Comparison of ENCODE assay signal across 9 cellular contexts in the genomic region with DNA sequence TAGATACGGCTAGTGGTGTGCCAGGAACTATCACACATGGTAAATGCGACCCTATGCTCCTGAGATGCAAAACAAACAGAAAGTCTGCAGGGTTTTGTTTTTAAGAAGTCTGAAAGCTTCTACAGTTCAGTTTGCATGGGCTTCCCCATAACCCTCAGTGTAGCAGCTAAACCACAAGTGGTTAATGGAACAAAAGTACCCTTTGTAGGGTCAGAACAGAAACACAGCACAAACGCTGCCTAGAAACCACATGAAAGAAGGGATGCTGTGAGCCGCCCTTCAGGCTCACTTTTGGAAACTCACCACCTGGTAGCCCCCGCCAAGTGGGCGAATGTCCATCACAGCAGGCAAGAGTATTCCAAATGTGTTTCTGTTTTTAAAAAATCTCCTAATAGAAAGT. TPM values are rescaled to one million over a fixed set of nuclear protein-coding genes. Genes with fewer than 3 reads are reported as not detected.
DNase-seq lines count a peak whose midpoint lies in the region; ATAC-seq lines count a peak whose summit lies in the region.
"Had no signal": no experiment of that assay in that cellular context is flagged by ENCODE, and none has a peak within 500 bp of the region (broad histone marks: within the 10 kb centered on the region; RNA-seq: fewer than 3 reads in every experiment).

No MANE protein-coding gene starts in this region.

- H3K27ac Mint-ChIP-seq in activated CD4-positive, alpha-beta T cell treated with anti-CD3 and anti-CD28 coated beads for 36 hours, result no peak overlapping the region
- H3K27ac Mint-ChIP-seq in activated CD8-positive, alpha-beta T cell treated with anti-CD3 and anti-CD28 coated beads, Interleukin-2, amount 10 ng/mL, durations not matched to agents 7 days and 5 days, result peak overlapping the region; percentile 62
- H3K27ac Mint-ChIP-seq in stimulated activated naive B cell treated with anti-CD40 and anti-IgM and Interleukin-4, amounts not matched to agents 10 μg/mL and 1 μg/mL and 100 μg/mL, for 72 hours, result no peak overlapping the region

- no peak overlapping the region for H3K4me3 Mint-ChIP-seq in activated CD4-positive, alpha-beta T cell treated with anti-CD3 and anti-CD28 coated beads for 36 hours
- peak overlapping the region; percentile 42 for H3K4me3 Mint-ChIP-seq in activated CD8-positive, alpha-beta T cell treated with anti-CD3 and anti-CD28 coated beads, Interleukin-2, amount 10 ng/mL, durations not matched to agents 7 days and 5 days
- no peak overlapping the region for H3K4me3 Mint-ChIP-seq in stimulated activated naive B cell treated with anti-CD40 and anti-IgM and Interleukin-4, amounts not matched to agents 10 μg/mL and 1 μg/mL and 100 μg/mL, for 72 hours

- intact Hi-C loops in activated CD4-positive, alpha-beta T cell treated with anti-CD3 and anti-CD28 coated beads for 36 hours (cut with DNase I, micrococcal nuclease), result no loop called here

- POLR2A ChIA-PET in activated CD4-positive, alpha-beta T cell treated with anti-CD3 and anti-CD28 coated beads for 36 hours (lab: Charles Lee), result interaction anchor here (0.6 kb wide), 1 partner anchor 19 kb away, joined by 3 read pairs; no protein-coding TSS in a partner anchor
- POLR2A ChIA-PET in activated CD8-positive, alpha-beta T cell treated with anti-CD3 and anti-CD28 coated beads, Interleukin-2, amount 10 ng/mL, durations not matched to agents 7 days and 5 days (lab: Charles Lee), result no interaction called here

- no peaks in the 10 kb centered on the region for H3K9me3 Mint-ChIP-seq in activated CD4-positive, alpha-beta T cell treated with anti-CD3 and anti-CD28 coated beads for 36 hours (ENCODE audit: low read depth)
- H3K9me3 Mint-ChIP-seq in activated CD8-positive, alpha-beta T cell treated with anti-CD3 and anti-CD28 coated beads, Interleukin-2, amount 10 ng/mL, durations not matched to agents 7 days and 5 days (ENCODE audit: insufficient read depth), result no peaks in the 10 kb centered on the region
- no peaks in the 10 kb centered on the region for H3K9me3 Mint-ChIP-seq in stimulated activated naive B cell treated with anti-CD40 and anti-IgM and Interleukin-4, amounts not matched to agents 10 μg/mL and 1 μg/mL and 100 μg/mL, for 72 hours

- peaks cover 20% of the 10 kb centered on the region for H3K4me1 Mint-ChIP-seq in activated CD4-positive, alpha-beta T cell treated with anti-CD3 and anti-CD28 coated beads for 36 hours
- H3K4me1 Mint-ChIP-seq in activated CD8-positive, alpha-beta T cell treated with anti-CD3 and anti-CD28 coated beads, Interleukin-2, amount 10 ng/mL, durations not matched to agents 7 days and 5 days (ENCODE audit: low read depth), result peaks cover 54% of the 10 kb centered on the region
- peaks cover 11 to 32% of the 10 kb centered on the region in 2 donors for H3K4me1 Mint-ChIP-seq in stimulated activated naive B cell treated with anti-CD40 and anti-IgM and Interleukin-4, amounts not matched to agents 10 μg/mL and 1 μg/mL and 100 μg/mL, for 72 hours

- peak; percentile 56 for ATAC-seq in activated CD4-positive, alpha-beta T cell treated with anti-CD3 and anti-CD28 coated beads for 36 hours
- ATAC-seq in HG02981 (IDR thresholded peaks at IDR 0.05; ENCODE audit: unreplicated experiment), result peak; percentile 93
- peak; percentile 89 for ATAC-seq in activated CD8-positive, alpha-beta T cell treated with anti-CD3 and anti-CD28 coated beads, Interleukin-2, amount 10 ng/mL, durations not matched to agents 7 days and 5 days
- ATAC-seq in stimulated activated naive B cell treated with anti-CD40 and anti-IgM and Interleukin-4, amounts not matched to agents 10 μg/mL and 1 μg/mL and 100 μg/mL, for 72 hours (replicated peaks), result peak; percentile 89 to 95
- ATAC-seq: A549 had no signal

- peak; percentile 30 for DNase-seq in activated CD4-positive, alpha-beta T cell treated with anti-CD3 and anti-CD28 coated beads for 36 hours
- DNase-seq in activated CD4-positive, alpha-beta T cell treated with anti-CD3 and anti-CD28 coated beads, Interleukin-2, amount 50 U/mL, for 1 hour, result no peak
- DNase-seq in activated CD8-positive, alpha-beta T cell treated with anti-CD3 and anti-CD28 coated beads, Interleukin-2, amount 10 ng/mL, durations not matched to agents 7 days and 5 days, result peak; percentile 53
- peak; percentile 11 for DNase-seq in stimulated activated naive B cell treated with anti-CD40 and anti-IgM and Interleukin-4, amounts not matched to agents 10 μg/mL and 1 μg/mL and 100 μg/mL, for 72 hours
- no peak for DNase-seq in germinal center (ENCODE audit: low spot score)
- no peak for DNase-seq in stimulated activated CD4-positive, alpha-beta T cell treated with anti-CD3 and anti-CD28 coated beads, Interleukin-2, amount 100 ng/mL, for 24 hours
- DNase-seq in EL, result no peak

- no peaks in the 10 kb centered on the region for H3K27me3 Mint-ChIP-seq in activated CD4-positive, alpha-beta T cell treated with anti-CD3 and anti-CD28 coated beads for 36 hours
- H3K27me3 Mint-ChIP-seq in activated CD8-positive, alpha-beta T cell treated with anti-CD3 and anti-CD28 coated beads, Interleukin-2, amount 10 ng/mL, durations not matched to agents 7 days and 5 days (ENCODE audit: low read depth), result peaks cover 25% of the 10 kb centered on the region
- H3K27me3 Mint-ChIP-seq in stimulated activated naive B cell treated with anti-CD40 and anti-IgM and Interleukin-4, amounts not matched to agents 10 μg/mL and 1 μg/mL and 100 μg/mL, for 72 hours, result peaks cover 6 to 8% of the 10 kb centered on the region in 2 donors

- CTCF ChIA-PET in activated CD4-positive, alpha-beta T cell treated with anti-CD3 and anti-CD28 coated beads for 36 hours (lab: Charles Lee), result interaction anchor here (1.3 to 1.5 kb wide), 2 partner anchors 15 to 52 kb away, joined by 3 read pairs; no protein-coding TSS in a partner anchor
- CTCF ChIA-PET in activated CD8-positive, alpha-beta T cell treated with anti-CD3 and anti-CD28 coated beads, Interleukin-2, amount 10 ng/mL, durations not matched to agents 7 days and 5 days (lab: Charles Lee), result interaction anchor here (0.9 to 1.9 kb wide), 3 partner anchors 8 to 59 kb away, joined by 3 to 5 read pairs (median 4); no protein-coding TSS in a partner anchor

- no peaks in the 10 kb centered on the region for H3K36me3 Mint-ChIP-seq in activated CD4-positive, alpha-beta T cell treated with anti-CD3 and anti-CD28 coated beads for 36 hours (ENCODE audit: low read depth)
- no peaks in the 10 kb centered on the region for H3K36me3 Mint-ChIP-seq in activated CD8-positive, alpha-beta T cell treated with anti-CD3 and anti-CD28 coated beads, Interleukin-2, amount 10 ng/mL, durations not matched to agents 7 days and 5 days (ENCODE audit: low read depth)
- no peaks in the 10 kb centered on the region for H3K36me3 Mint-ChIP-seq in stimulated activated naive B cell treated with anti-CD40 and anti-IgM and Interleukin-4, amounts not matched to agents 10 μg/mL and 1 μg/mL and 100 μg/mL, for 72 hours

RNA-seq across cellular contexts. Expression of a gene that starts 46.2 kb away (rescaled TPM):
- 1 to 10 TPM; 3.9 to 5.3 TPM for total RNA-seq in activated CD4-positive, alpha-beta T cell treated with anti-CD3 and anti-CD28 coated beads for 36 hours
- 1 to 10 TPM in 1 of 2 experiments, under 1 TPM in 1; 0.90 to 2.1 TPM for total RNA-seq in activated CD8-positive, alpha-beta T cell treated with anti-CD3 and anti-CD28 coated beads, Interleukin-2, amount 10 ng/mL, durations not matched to agents 7 days and 5 days

Comparison
In these comparisons a context has a peak if more than half of its experiments do, and no peak if none do; other contexts are left out.
1. DNase-seq: peak in activated CD4-positive, alpha-beta T cell treated with anti-CD3 and anti-CD28 coated beads for 36 hours (single experiment), activated CD8-positive, alpha-beta T cell treated with anti-CD3 and anti-CD28 coated beads, Interleukin-2, amount 10 ng/mL, durations not matched to agents 7 days and 5 days (single experiment) and stimulated activated naive B cell treated with anti-CD40 and anti-IgM and Interleukin-4, amounts not matched to agents 10 μg/mL and 1 μg/mL and 100 μg/mL, for 72 hours (single experiment); none in activated CD4-positive, alpha-beta T cell treated with anti-CD3 and anti-CD28 coated beads, Interleukin-2, amount 50 U/mL, for 1 hour (single experiment), germinal center (single experiment), stimulated activated CD4-positive, alpha-beta T cell treated with anti-CD3 and anti-CD28 coated beads, Interleukin-2, amount 100 ng/mL, for 24 hours (0 of 2) and EL (single experiment).
2. Peak in every context shown above with its lines, with median percentiles within 50 percentile points of each other: ATAC-seq.